Comparison of ENCODE assay signal across 1 cellular context in genomic region chr16:67248401-67249177, GRCh38.
TF ChIP-seq lines count a peak whose summit lies in the region.

TSS of gene SLC9A5 (plus strand) at chr16:67248979. CDS start at chr16:67249015, 36 bp downstream.

TF ChIP-seq in HepG2, 621 proteins besides CTCF, POLR2A, EP300 and RAD21 (continued from another document):
- TF ChIP-seq ZNF205 (CRISPR knock-in tag; IDR thresholded peaks at IDR 0.05) (0 out of 2 replicates have a peak, but pooled peaks have one; percentile 18), SIN3B (IDR thresholded peaks at IDR 0.05; ENCODE audit: low read length) (no peak), ZNF274 (CRISPR knock-in tag; IDR thresholded peaks at IDR 0.05) (0 out of 2 replicates have a peak, but pooled peaks have one; percentile 26), MEF2D (CRISPR knock-in tag; IDR thresholded peaks at IDR 0.05) (no peak), ZNF34 (CRISPR knock-in tag; IDR thresholded peaks at IDR 0.05; ENCODE audit: borderline replicate concordance) (no peak), ZSCAN31 (CRISPR knock-in tag; IDR thresholded peaks at IDR 0.05; ENCODE audit: low read depth) (no peak), ZGPAT (CRISPR knock-in tag; IDR thresholded peaks at IDR 0.05) (no peak; the same call in 1 of the 2 replicates), ZNF562 (CRISPR knock-in tag; IDR thresholded peaks at IDR 0.05; ENCODE audit: borderline replicate concordance) (no peak), SALL1 (CRISPR knock-in tag; IDR thresholded peaks at IDR 0.05) (peak; percentile 9; the same call in 1 of the 2 replicates), ZNF557 (CRISPR knock-in tag; IDR thresholded peaks at IDR 0.05) (no peak), ZNF136 (CRISPR knock-in tag; IDR thresholded peaks at IDR 0.05; ENCODE audit: low read depth) (no peak), PCBP1 (IDR thresholded peaks at IDR 0.05; ENCODE audit: borderline replicate concordance, low read depth, low read length) (no peak), SOX13 (IDR thresholded peaks at IDR 0.05) (no peak), SOX13 (CRISPR knock-in tag; conservative IDR thresholded peaks at IDR 0.05 in 1 of 2, IDR thresholded peaks at IDR 0.05 in 1 of 2) (no peak), ZSCAN9 (CRISPR knock-in tag; IDR thresholded peaks at IDR 0.05; ENCODE audit: borderline replicate concordance) (no peak), CREM (IDR thresholded peaks at IDR 0.05) (no peak), CREM (CRISPR knock-in tag; IDR thresholded peaks at IDR 0.05) (no peak), ZNF496 (CRISPR knock-in tag; IDR thresholded peaks at IDR 0.05; ENCODE audit: insufficient replicate concordance) (no peak), AKAP8 (CRISPR knock-in tag; IDR thresholded peaks at IDR 0.05) (no peak), ZNF430 (CRISPR knock-in tag; IDR thresholded peaks at IDR 0.05) (0 out of 2 replicates have a peak, but pooled peaks have one; percentile 20), ARNT (IDR thresholded peaks at IDR 0.05) (no peak), ZMYM3 (CRISPR knock-in tag; IDR thresholded peaks at IDR 0.05) (no peak), PATZ1 (CRISPR knock-in tag; IDR thresholded peaks at IDR 0.05) (peak; percentile 70), HIC2 (CRISPR knock-in tag; IDR thresholded peaks at IDR 0.05; ENCODE audit: low read depth) (no peak), RELA (CRISPR knock-in tag; IDR thresholded peaks at IDR 0.05) (no peak), ZNF570 (CRISPR knock-in tag; IDR thresholded peaks at IDR 0.05; ENCODE audit: borderline replicate concordance) (no peak), ZBTB33 (CRISPR knock-in tag; IDR thresholded peaks at IDR 0.05) (no peak), SAP130 (CRISPR knock-in tag; IDR thresholded peaks at IDR 0.05; ENCODE audit: low read depth) (peak; percentile 48; the same call in 1 of the 2 replicates), ZBTB37 (CRISPR knock-in tag; IDR thresholded peaks at IDR 0.05) (no peak), ZNF605 (CRISPR knock-in tag; IDR thresholded peaks at IDR 0.05) (no peak), CHD2 (IDR thresholded peaks at IDR 0.05; ENCODE audit: low read depth, low read length) (no peak), NR2C2 (CRISPR knock-in tag; IDR thresholded peaks at IDR 0.05; ENCODE audit: borderline replicate concordance) (no peak), KAT8 (CRISPR knock-in tag; IDR thresholded peaks at IDR 0.05) (no peak), MYC (CRISPR knock-in tag; IDR thresholded peaks at IDR 0.05; ENCODE audit: borderline replicate concordance) (0 out of 2 replicates have a peak, but pooled peaks have one; percentile 62), THAP9 (CRISPR knock-in tag; IDR thresholded peaks at IDR 0.05; ENCODE audit: borderline replicate concordance) (no peak), MLLT10 (CRISPR knock-in tag; IDR thresholded peaks at IDR 0.05) (no peak), TIGD3 (CRISPR knock-in tag; IDR thresholded peaks at IDR 0.05; ENCODE audit: borderline replicate concordance) (no peak), GLMP (CRISPR knock-in tag; IDR thresholded peaks at IDR 0.05; ENCODE audit: borderline replicate concordance) (no peak), RFXANK (CRISPR knock-in tag; IDR thresholded peaks at IDR 0.05) (no peak)
